ENCODE assay signal across 18 cellular contexts in the genomic region with DNA sequence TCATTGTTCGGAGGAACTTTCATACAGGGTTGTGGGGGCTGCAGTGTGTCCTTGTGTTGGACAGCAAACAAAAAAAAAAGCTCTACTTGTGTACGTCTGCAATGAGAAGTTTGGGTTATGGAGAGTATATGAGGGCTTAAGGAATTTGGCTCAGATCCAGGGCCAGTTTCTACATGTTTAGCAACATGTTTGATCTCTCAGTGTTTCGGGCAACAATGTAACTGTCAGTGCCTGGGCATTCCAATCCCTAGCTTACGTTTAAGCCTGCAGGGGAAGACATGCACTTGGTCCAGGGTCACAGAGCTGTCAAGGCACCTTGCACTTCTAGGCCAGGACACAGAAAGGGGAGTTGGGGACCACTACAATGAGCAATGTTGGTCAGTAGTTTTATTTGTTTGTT.
"Had no signal": no experiment of that assay in that cellular context is flagged by ENCODE, and none has a peak within 500 bp of the region (broad histone marks: within the 10 kb centered on the region; RNA-seq: fewer than 3 reads in every experiment).

No MANE protein-coding gene starts in this region.

- H3K4me1 ChIP-seq: left lung, pancreas, thyroid gland, vagina had no signal

- FAIRE-seq: astrocyte, endothelial cell of umbilical vein, pancreas had no signal

- ATAC-seq: activated CD8-positive, alpha-beta T cell treated with anti-CD3 and anti-CD28 coated beads for 36 hours; left lung; pancreas; T-cell had no signal

- DNase-seq: activated CD8-positive, alpha-beta memory T cell treated with anti-CD3 and anti-CD28 coated beads, Interleukin-2, amount 50 U/mL, for 48 hours; activated CD8-positive, alpha-beta T cell treated with anti-CD3 and anti-CD28 coated beads for 36 hours; activated naive CD8-positive, alpha-beta T cell treated with anti-CD3 and anti-CD28 coated beads, Interleukin-2, amount 10 ng/mL, durations not matched to agents 7 days and 5 days; glutamatergic neuron; left lung; midbrain; pancreas; stimulated activated CD4-positive, alpha-beta T cell treated with anti-CD3 and anti-CD28 coated beads, Interleukin-15, amount 100 ng/mL, for 24 hours; stimulated activated CD4-positive, alpha-beta T cell treated with anti-CD3 and anti-CD28 coated beads, Interleukin-4, amount 100 ng/mL, for 24 hours; stomach; T-cell; T1000; thyroid gland had no signal

- H3K9me3 ChIP-seq: pancreas, thyroid gland had no signal

- H3K36me3 ChIP-seq: pancreas had no signal

- H3K27ac ChIP-seq: cardiac muscle cell, left lung, pancreas, stomach, thyroid gland, vagina, VCaP had no signal

- H3K4me3 ChIP-seq: cardiac muscle cell, left lung, pancreas, stomach, thyroid gland, vagina had no signal

- H3K27me3 ChIP-seq: cardiac muscle cell, left lung, pancreas, stomach, thyroid gland, vagina had no signal
